Comparison of ENCODE assay signal across 9 cellular contexts in the genomic region with DNA sequence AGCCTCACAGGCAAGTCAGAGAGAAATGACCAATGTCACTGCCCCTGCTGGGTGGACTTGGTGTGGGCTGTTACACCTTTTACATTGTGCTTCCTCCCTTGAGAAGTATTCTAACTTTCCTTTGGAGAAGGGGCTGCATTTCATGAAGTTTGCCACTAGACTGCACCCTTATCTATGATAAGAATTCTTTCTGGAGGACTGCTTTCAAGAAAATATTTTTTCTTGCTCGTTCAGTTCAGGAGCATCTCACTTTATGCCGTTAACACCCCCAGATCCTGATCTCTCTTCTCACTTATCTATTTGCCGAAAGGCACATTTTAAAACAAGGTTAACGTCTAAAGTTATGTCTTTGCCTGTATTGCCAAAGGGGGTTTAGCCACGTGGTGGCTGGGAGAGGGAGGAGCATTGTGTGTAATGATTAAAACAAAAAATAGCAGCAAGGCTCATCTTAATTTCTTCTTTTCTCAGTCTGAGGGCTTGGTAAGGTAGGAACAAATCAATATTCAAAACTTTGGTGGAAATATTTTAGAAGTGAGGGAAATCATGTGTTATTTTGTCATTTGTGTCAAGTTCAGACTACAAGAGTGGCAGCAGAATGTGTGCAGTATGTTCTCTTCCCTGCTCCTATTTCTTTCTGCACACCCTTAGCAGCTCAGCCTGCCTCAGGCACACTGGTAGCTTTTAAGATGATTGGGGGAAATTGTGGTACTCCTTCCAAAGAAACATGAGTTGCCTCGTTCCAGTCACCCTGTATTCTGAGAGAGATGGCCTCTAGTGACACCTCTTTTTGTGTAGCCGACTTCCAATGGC. TPM values are rescaled to one million over a fixed set of nuclear protein-coding genes. Genes with fewer than 3 reads are reported as not detected.
DNase-seq lines count a peak whose midpoint lies in the region; ATAC-seq and TF ChIP-seq lines count a peak whose summit lies in the region.
"Had no signal": no experiment of that assay in that cellular context is flagged by ENCODE, and none has a peak within 500 bp of the region (broad histone marks: within the 10 kb centered on the region; RNA-seq: fewer than 3 reads in every experiment).

No MANE protein-coding gene starts in this region.

- no peaks in the 10 kb centered on the region for H3K9me3 ChIP-seq in neuronal stem cell (replicated peaks in 1 of 2; ENCODE audit: control insufficient read depth in 2 of 2, insufficient read depth in 1 of 2, low read depth in 1 of 2, low read length in 2 of 2)
- H3K9me3 ChIP-seq in naive thymus-derived CD4-positive, alpha-beta T cell (ENCODE audit: control insufficient read depth in 2 of 3, low read length in 3 of 3): no peaks in the 10 kb centered on the region
- H3K9me3 ChIP-seq: SJSA1 had no signal

- intact Hi-C loops in naive thymus-derived CD4-positive, alpha-beta T cell (cut with micrococcal nuclease): loop anchor here (1.0 to 10.0 kb wide), 6 partner anchors 11 to 1060 kb away; no protein-coding TSS in a partner anchor

- H3K79me1 ChIP-seq in neuronal stem cell (ENCODE audit: low read depth, low read length): no peaks in the 10 kb centered on the region

- H3K36me3 Mint-ChIP-seq in chondrocyte (ENCODE audit: low read depth): no peaks in the 10 kb centered on the region
- H3K36me3 Mint-ChIP-seq in activated naive CD4-positive, alpha-beta T cell treated with anti-CD3 and anti-CD28 coated beads, Interleukin-2, amount 50 U/mL, for 72 hours: no peaks in the 10 kb centered on the region
- H3K36me3 Mint-ChIP-seq in naive thymus-derived CD4-positive, alpha-beta T cell: no peaks in the 10 kb centered on the region
- no peaks in the 10 kb centered on the region for H3K36me3 Mint-ChIP-seq in activated T-cell treated with anti-CD3 and anti-CD28 coated beads, Interleukin-2, amount 50 U/mL, for 4 hours (ENCODE audit: insufficient read depth)

- H2BK5ac ChIP-seq in neuronal stem cell (ENCODE audit: low read length): no peak overlapping the region

- no peak overlapping the region for H3K4me3 ChIP-seq in GM12875 (ENCODE audit: low read depth, low read length)
- no peak overlapping the region for H3K4me3 ChIP-seq in neuronal stem cell (ENCODE audit: low read length in 2 of 2)
- H3K4me3 ChIP-seq in naive thymus-derived CD4-positive, alpha-beta T cell (ENCODE audit: low read length): no peak overlapping the region
- H3K4me3 ChIP-seq: SJSA1 had no signal

- H4K8ac ChIP-seq in neuronal stem cell (ENCODE audit: low read depth, low read length): no peak overlapping the region

- H3K18ac ChIP-seq in neuronal stem cell (ENCODE audit: low read length): no peak overlapping the region

- peak overlapping the region; percentile 65 for H2AFZ ChIP-seq in neuronal stem cell (ENCODE audit: low read length)

- DNase-seq in NCI-H226: peak; percentile 39
- no peak for DNase-seq in chondrocyte (ENCODE audit: low spot score)
- DNase-seq in neuronal stem cell (ENCODE audit: low spot score): no peak
- DNase-seq in activated naive CD4-positive, alpha-beta T cell treated with anti-CD3 and anti-CD28 coated beads, Interleukin-2, amount 50 U/mL, for 72 hours (ENCODE audit: low spot score in 2 of 2): no peak
- no peak for DNase-seq in naive thymus-derived CD4-positive, alpha-beta T cell
- no peak for DNase-seq in CD1c-positive myeloid dendritic cell (ENCODE audit: extremely low spot score)
- DNase-seq in activated T-cell treated with anti-CD3 and anti-CD28 coated beads, Interleukin-2, amount 50 U/mL, for 4 hours: no peak

- H3K4me1 ChIP-seq in neuronal stem cell (ENCODE audit: control insufficient read depth in 2 of 2, insufficient read depth in 1 of 2, low read depth in 1 of 2, low read length in 2 of 2): peaks cover 17 to 33% of the 10 kb centered on the region in 2 donors
- H3K4me1 ChIP-seq in naive thymus-derived CD4-positive, alpha-beta T cell (ENCODE audit: control insufficient read depth in 2 of 2, insufficient read depth in 2 of 2, low read length in 2 of 2): peaks cover 10 to 19% of the 10 kb centered on the region in 2 donors

- H3K23ac ChIP-seq in neuronal stem cell (ENCODE audit: low read depth, low read length, poor library complexity): no peak overlapping the region

- no peak overlapping the region for H2BK12ac ChIP-seq in neuronal stem cell (ENCODE audit: low read length)

- no peaks in the 10 kb centered on the region for H3K9me3 Mint-ChIP-seq in chondrocyte (ENCODE audit: low read depth)
- H3K9me3 Mint-ChIP-seq in activated naive CD4-positive, alpha-beta T cell treated with anti-CD3 and anti-CD28 coated beads, Interleukin-2, amount 50 U/mL, for 72 hours: no peaks in the 10 kb centered on the region
- no peaks in the 10 kb centered on the region for H3K9me3 Mint-ChIP-seq in naive thymus-derived CD4-positive, alpha-beta T cell
- H3K9me3 Mint-ChIP-seq in activated T-cell treated with anti-CD3 and anti-CD28 coated beads, Interleukin-2, amount 50 U/mL, for 4 hours: no peaks in the 10 kb centered on the region

- no peak overlapping the region for H2AK5ac ChIP-seq in neuronal stem cell (ENCODE audit: low read depth, low read length)

- WGBS in neuronal stem cell (ENCODE audit: extremely low coverage in 2 of 2, insufficient read length in 2 of 2, insufficient replicate concordance in 1 of 2), 2 donors: no CpG with 5 or more reads among the region's 7 CpGs

- H3K4me2 ChIP-seq in neuronal stem cell (ENCODE audit: insufficient read depth, low read length, poor library complexity, severe bottlenecking): no peak overlapping the region

- no peak overlapping the region for H3K4ac ChIP-seq in neuronal stem cell (ENCODE audit: low read length)

- H3K9ac ChIP-seq in neuronal stem cell (ENCODE audit: low read depth, low read length, poor library complexity): no peak overlapping the region

- H3K27ac ChIP-seq in neuronal stem cell (replicated peaks; ENCODE audit: low read length): no peak overlapping the region
- H3K27ac ChIP-seq in naive thymus-derived CD4-positive, alpha-beta T cell (ENCODE audit: low read depth, low read length): no peak overlapping the region
- H3K27ac ChIP-seq: SJSA1 had no signal

- peak; percentile 35; the same call in 1 of the 2 replicates for TF ChIP-seq CTCF in GM12875 (IDR thresholded peaks at IDR 0.05; ENCODE audit: borderline replicate concordance, insufficient read depth, low read depth, low read length)
- TF ChIP-seq CTCF in chondrocyte (IDR thresholded peaks at IDR 0.05): peak; percentile 84

- H3K27ac Mint-ChIP-seq in chondrocyte (ENCODE audit: unreplicated experiment): peak overlapping the region; percentile 67
- no peak overlapping the region for H3K27ac Mint-ChIP-seq in activated naive CD4-positive, alpha-beta T cell treated with anti-CD3 and anti-CD28 coated beads, Interleukin-2, amount 50 U/mL, for 72 hours
- no peak overlapping the region for H3K27ac Mint-ChIP-seq in naive thymus-derived CD4-positive, alpha-beta T cell

- POLR2A ChIA-PET in naive thymus-derived CD4-positive, alpha-beta T cell (lab: Charles Lee): no interaction called here

- peaks cover 50% of the 10 kb centered on the region for H3K4me1 Mint-ChIP-seq in chondrocyte (ENCODE audit: low read depth)
- H3K4me1 Mint-ChIP-seq in naive thymus-derived CD4-positive, alpha-beta T cell: peaks cover 5 to 39% (median 28%) of the 10 kb centered on the region in 7 donors
- H3K4me1 Mint-ChIP-seq in activated T-cell treated with anti-CD3 and anti-CD28 coated beads, Interleukin-2, amount 50 U/mL, for 4 hours (ENCODE audit: low read depth): peaks cover 17% of the 10 kb centered on the region

- CTCF ChIA-PET in naive thymus-derived CD4-positive, alpha-beta T cell (lab: Charles Lee): no interaction called here

- peak overlapping the region; percentile 36 for H3K4me3 Mint-ChIP-seq in chondrocyte (ENCODE audit: unreplicated experiment)
- peak overlapping the region in 3 of 10 donors; percentile 0 to 59 (median 12) for H3K4me3 Mint-ChIP-seq in naive thymus-derived CD4-positive, alpha-beta T cell
- H3K4me3 Mint-ChIP-seq in activated T-cell treated with anti-CD3 and anti-CD28 coated beads, Interleukin-2, amount 50 U/mL, for 4 hours: no peak overlapping the region

- no peak for ATAC-seq in activated naive CD4-positive, alpha-beta T cell treated with anti-CD3 and anti-CD28 coated beads, Interleukin-2, amount 50 U/mL, for 72 hours
- ATAC-seq in naive thymus-derived CD4-positive, alpha-beta T cell: no peak
- no peak for ATAC-seq in activated T-cell treated with anti-CD3 and anti-CD28 coated beads, Interleukin-2, amount 50 U/mL, for 4 hours

- no peak overlapping the region for H3K14ac ChIP-seq in neuronal stem cell (ENCODE audit: low read length)

- no peaks in the 10 kb centered on the region for H3K27me3 Mint-ChIP-seq in chondrocyte (ENCODE audit: low read depth)
- peaks cover 15 to 53% (median 41%) of the 10 kb centered on the region in 5 donors for H3K27me3 Mint-ChIP-seq in naive thymus-derived CD4-positive, alpha-beta T cell
- peaks cover 51% of the 10 kb centered on the region for H3K27me3 Mint-ChIP-seq in activated T-cell treated with anti-CD3 and anti-CD28 coated beads, Interleukin-2, amount 50 U/mL, for 4 hours (ENCODE audit: low read depth)

- no peaks in the 10 kb centered on the region for H3K36me3 ChIP-seq in neuronal stem cell (replicated peaks in 1 of 2; ENCODE audit: control insufficient read depth in 2 of 2, insufficient read depth in 2 of 2, low read length in 2 of 2)
- no peaks in the 10 kb centered on the region for H3K36me3 ChIP-seq in naive thymus-derived CD4-positive, alpha-beta T cell (ENCODE audit: control insufficient read depth in 2 of 3, insufficient read depth in 3 of 3, low read length in 3 of 3)
- H3K36me3 ChIP-seq: SJSA1 had no signal

- H2BK120ac ChIP-seq in neuronal stem cell (ENCODE audit: low read depth, low read length): no peak overlapping the region

- no peak overlapping the region for H4K91ac ChIP-seq in neuronal stem cell (ENCODE audit: low read depth, low read length, poor library complexity)

- H2BK15ac ChIP-seq in neuronal stem cell (ENCODE audit: low read length): no peak overlapping the region

- H3K27me3 ChIP-seq in neuronal stem cell (ENCODE audit: control insufficient read depth in 3 of 3, insufficient read depth in 3 of 3, low read depth in 1 of 3, low read length in 3 of 3): no peaks in the 10 kb centered on the region
- peaks cover 3 to 7% of the 10 kb centered on the region in 2 donors for H3K27me3 ChIP-seq in naive thymus-derived CD4-positive, alpha-beta T cell (ENCODE audit: control insufficient read depth in 2 of 2, insufficient read depth in 2 of 2, low read length in 2 of 2)

RNA-seq across cellular contexts. Expression of gene IGFBP5, which starts 1.6 kb away (rescaled TPM):
- 403 to 502 TPM (median 500 TPM) in 3 replicates for total RNA-seq in chondrocyte
- polyA plus RNA-seq in neuronal stem cell (2013, experiment 1 of 2): 280 TPM
- 290 TPM for polyA plus RNA-seq in neuronal stem cell (2013, experiment 2 of 2)
- under 1 TPM in 1 of 2 donors, not detected in 1; 0.02 TPM for total RNA-seq in activated naive CD4-positive, alpha-beta T cell treated with anti-CD3 and anti-CD28 coated beads, Interleukin-2, amount 50 U/mL, for 72 hours
- total RNA-seq in naive thymus-derived CD4-positive, alpha-beta T cell: not detected
- polyA plus RNA-seq in naive thymus-derived CD4-positive, alpha-beta T cell: not detected
- total RNA-seq in activated T-cell treated with anti-CD3 and anti-CD28 coated beads, Interleukin-2, amount 50 U/mL, for 4 hours: 1 to 10 TPM; 1.8 to 2.7 (median 2.4) TPM

Comparison
In these comparisons a context has a peak if more than half of its experiments do, and no peak if none do; other contexts are left out.
1. RNA of gene IGFBP5, which starts 1.6 kb away (total RNA-seq): 403 to 502 TPM in chondrocyte; 1.8 to 2.7 TPM in activated T-cell treated with anti-CD3 and anti-CD28 coated beads, Interleukin-2, amount 50 U/mL, for 4 hours, 0.02 TPM in activated naive CD4-positive, alpha-beta T cell treated with anti-CD3 and anti-CD28 coated beads, Interleukin-2, amount 50 U/mL, for 72 hours and not detected in naive thymus-derived CD4-positive, alpha-beta T cell; every median in the first group is over 100 times any median in the second.